In genomic region chr1:90274376-90274775, GRCh38 we compare ENCODE assay signal across 3 cellular contexts.
TF ChIP-seq lines count a peak whose summit lies in the region.

No MANE protein-coding gene starts in this region.

TF ChIP-seq in HCT116, 20 proteins besides CTCF, POLR2A, EP300 and RAD21:
- TF ChIP-seq SP1 (IDR thresholded peaks at IDR 0.05; ENCODE audit: low read depth) (0 out of 2 replicates have a peak, but pooled peaks have one; percentile 16), JUND (IDR thresholded peaks at IDR 0.05) (peak; percentile 38; the same call in 1 of the 2 replicates), FOSL1 (IDR thresholded peaks at IDR 0.05; ENCODE audit: low read depth) (peak; percentile 31), EZH2phosphoT487 (IDR thresholded peaks at IDR 0.05; ENCODE audit: borderline replicate concordance) (no peak)

TF ChIP-seq in K562, 482 proteins besides CTCF, POLR2A, EP300 and RAD21:
- TF ChIP-seq HMGN3 (IDR thresholded peaks at IDR 0.05; ENCODE audit: borderline replicate concordance, extremely low read depth, insufficient read length, low read depth, low read length) = no peak
- TF ChIP-seq, protein P1, sequence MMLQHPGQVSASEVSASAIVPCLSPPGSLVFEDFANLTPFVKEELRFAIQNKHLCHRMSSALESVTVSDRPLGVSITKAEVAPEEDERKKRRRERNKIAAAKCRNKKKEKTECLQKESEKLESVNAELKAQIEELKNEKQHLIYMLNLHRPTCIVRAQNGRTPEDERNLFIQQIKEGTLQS (IDR thresholded peaks at IDR 0.05) = 0 out of 2 replicates have a peak, but pooled peaks have one; percentile 13
- TF ChIP-seq, protein P1 (CRISPR knock-in tag; conservative IDR thresholded peaks at IDR 0.05) = no peak
- TF ChIP-seq JUND (IDR thresholded peaks at IDR 0.05; ENCODE audit: borderline replicate concordance, low read depth, low read length) = peak; percentile 9; the same call in 1 of the 2 replicates
- TF ChIP-seq JUND (tag; IDR thresholded peaks at IDR 0.05; ENCODE audit: borderline replicate concordance, low read depth, low read length) = no peak

TF ChIP-seq in SK-N-SH, 30 proteins besides CTCF, POLR2A, EP300 and RAD21:
- TF ChIP-seq, protein P2, sequence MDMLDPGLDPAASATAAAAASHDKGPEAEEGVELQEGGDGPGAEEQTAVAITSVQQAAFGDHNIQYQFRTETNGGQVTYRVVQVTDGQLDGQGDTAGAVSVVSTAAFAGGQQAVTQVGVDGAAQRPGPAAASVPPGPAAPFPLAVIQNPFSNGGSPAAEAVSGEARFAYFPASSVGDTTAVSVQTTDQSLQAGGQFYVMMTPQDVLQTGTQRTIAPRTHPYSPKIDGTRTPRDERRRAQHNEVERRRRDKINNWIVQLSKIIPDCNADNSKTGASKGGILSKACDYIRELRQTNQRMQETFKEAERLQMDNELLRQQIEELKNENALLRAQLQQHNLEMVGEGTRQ (IDR thresholded peaks at IDR 0.05; ENCODE audit: borderline replicate concordance, low read depth, low read length) = no peak
- TF ChIP-seq TAF1 (IDR thresholded peaks at IDR 0.05; ENCODE audit: borderline replicate concordance, low read depth, low read length) (no peak), ELF1 (IDR thresholded peaks at IDR 0.05) (no peak), EZH2phosphoT487 (IDR thresholded peaks at IDR 0.05; ENCODE audit: borderline replicate concordance, low read depth) (no peak), FOXM1 (IDR thresholded peaks at IDR 0.05; ENCODE audit: low read depth) (no peak), YY1 (IDR thresholded peaks at IDR 0.05; ENCODE audit: low read depth) (no peak), REST (IDR thresholded peaks at IDR 0.05; ENCODE audit: low read depth, low read length) (no peak), POLR2AphosphoS5 (IDR thresholded peaks at IDR 0.05; ENCODE audit: low read depth, low read length) (no peak), SIN3A (IDR thresholded peaks at IDR 0.05; ENCODE audit: borderline replicate concordance, low read depth, low read length) (no peak), SMC3 (IDR thresholded peaks at IDR 0.05; ENCODE audit: low read depth, low read length) (no peak), TEAD4 (IDR thresholded peaks at IDR 0.05; ENCODE audit: borderline replicate concordance, insufficient read depth) (no peak), JUND (IDR thresholded peaks at IDR 0.05) (no peak), MXI1 (IDR thresholded peaks at IDR 0.05; ENCODE audit: low read depth, low read length) (no peak), NFIC (IDR thresholded peaks at IDR 0.05; ENCODE audit: borderline replicate concordance) (no peak), MEF2A (IDR thresholded peaks at IDR 0.05; ENCODE audit: borderline replicate concordance, low read depth) (no peak), USF1 (IDR thresholded peaks at IDR 0.05; ENCODE audit: borderline replicate concordance, low read depth) (no peak), ZBTB33 (IDR thresholded peaks at IDR 0.05; ENCODE audit: borderline replicate concordance, low read depth) (no peak)
- TF ChIP-seq, protein P3, sequence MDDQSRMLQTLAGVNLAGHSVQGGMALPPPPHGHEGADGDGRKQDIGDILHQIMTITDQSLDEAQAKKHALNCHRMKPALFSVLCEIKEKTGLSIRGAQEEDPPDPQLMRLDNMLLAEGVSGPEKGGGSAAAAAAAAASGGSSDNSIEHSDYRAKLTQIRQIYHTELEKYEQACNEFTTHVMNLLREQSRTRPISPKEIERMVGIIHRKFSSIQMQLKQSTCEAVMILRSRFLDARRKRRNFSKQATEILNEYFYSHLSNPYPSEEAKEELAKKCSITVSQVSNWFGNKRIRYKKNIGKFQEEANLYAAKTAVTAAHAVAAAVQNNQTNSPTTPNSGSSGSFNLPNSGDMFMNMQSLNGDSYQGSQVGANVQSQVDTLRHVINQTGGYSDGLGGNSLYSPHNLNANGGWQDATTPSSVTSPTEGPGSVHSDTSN (IDR thresholded peaks at IDR 0.05) = no peak
